ENCODE assay signal across 23 cellular contexts in genomic region chr1:47326271-47326670, GRCh38.
"Had no signal": no experiment of that assay in that cellular context is flagged by ENCODE, and none has a peak within 500 bp of the region (broad histone marks: within the 10 kb centered on the region; RNA-seq: fewer than 3 reads in every experiment).

No MANE protein-coding gene starts in this region.

- H3K27ac ChIP-seq: coronary artery, gastrocnemius medialis, heart right ventricle, left ventricle myocardium inferior, psoas muscle, suprapubic skin, thyroid gland, upper lobe of right lung, vagina had no signal

- H3K27me3 ChIP-seq: gastrocnemius medialis, heart right ventricle, suprapubic skin, thyroid gland, upper lobe of right lung, vagina had no signal

- H3K27me3 Mint-ChIP-seq: naive thymus-derived CD4-positive, alpha-beta T cell had no signal

- DNase-seq: cerebellar nuclear complex; effector CD4-positive, alpha-beta T cell; endodermal cell; gastrocnemius medialis; heart right ventricle; hypothalamus; left cardiac atrium; left ventricle myocardium inferior; mesendoderm; naive thymus-derived CD4-positive, alpha-beta T cell; nephron progenitor cell; psoas muscle; stimulated activated CD4-positive, alpha-beta T cell treated with anti-CD3 and anti-CD28 coated beads, Interleukin-2, amount 100 ng/mL, for 24 hours; stimulated activated naive CD4-positive, alpha-beta T cell treated with Interleukin-2 at 50 U/mL for 16 hours; thyroid gland had no signal

- H3K9me3 Mint-ChIP-seq: endodermal cell; naive thymus-derived CD4-positive, alpha-beta T cell; nephron progenitor cell had no signal

- H3K36me3 ChIP-seq: gastrocnemius medialis, heart right ventricle, left ventricle myocardium inferior, suprapubic skin, thyroid gland, upper lobe of right lung, vagina had no signal

- FAIRE-seq: endothelial cell of umbilical vein, islet of Langerhans had no signal

- H3K4me1 ChIP-seq: heart right ventricle, left ventricle myocardium inferior, psoas muscle, thyroid gland, upper lobe of right lung, vagina had no signal

- H3K27ac Mint-ChIP-seq: endodermal cell; naive thymus-derived CD4-positive, alpha-beta T cell; nephron progenitor cell had no signal

- H3K4me3 ChIP-seq: coronary artery, gastrocnemius medialis, heart right ventricle, left ventricle myocardium inferior, lung, psoas muscle, suprapubic skin, thyroid gland, upper lobe of right lung, vagina had no signal

- H3K4me3 Mint-ChIP-seq: endodermal cell; naive thymus-derived CD4-positive, alpha-beta T cell; nephron progenitor cell had no signal

- ATAC-seq: gastrocnemius medialis; heart right ventricle; left cardiac atrium; naive thymus-derived CD4-positive, alpha-beta T cell; psoas muscle; sciatic nerve; upper lobe of right lung had no signal

- H3K4me1 Mint-ChIP-seq: naive thymus-derived CD4-positive, alpha-beta T cell; nephron progenitor cell had no signal

- H3K9me3 ChIP-seq: gastrocnemius medialis, heart right ventricle, left ventricle myocardium inferior, psoas muscle, suprapubic skin, thyroid gland, upper lobe of right lung, vagina had no signal
